Comparison of ENCODE assay signal across 8 cellular contexts in the genomic region with DNA sequence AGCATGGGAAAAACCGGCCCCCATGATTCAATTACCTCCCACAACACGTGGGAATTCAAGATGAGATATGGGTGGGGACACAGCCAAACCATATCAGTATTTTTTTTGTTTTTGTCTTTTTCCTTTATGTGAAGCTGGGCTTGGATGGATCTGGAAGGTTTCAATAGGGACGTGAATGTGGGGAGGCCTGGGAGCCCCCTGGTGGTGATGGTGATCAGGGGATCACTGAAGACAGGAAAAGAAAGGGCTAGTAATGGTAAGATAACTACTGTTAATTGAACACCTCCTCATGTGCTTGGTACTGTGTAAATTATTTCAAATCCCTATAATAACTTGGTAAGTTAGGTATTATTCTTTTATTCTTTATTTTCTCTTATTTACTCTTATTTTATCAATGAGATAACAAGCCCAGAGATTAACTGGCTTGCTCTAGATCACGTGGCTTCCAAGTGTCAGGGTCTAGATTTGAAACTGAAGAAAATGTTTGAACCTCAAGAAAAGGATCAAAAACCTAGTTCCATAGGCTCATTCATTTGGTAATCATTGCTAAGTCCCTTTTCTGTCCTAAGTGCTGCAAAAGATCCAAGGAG.
DNase-seq lines count a peak whose midpoint lies in the region; ATAC-seq and TF ChIP-seq lines count a peak whose summit lies in the region.

No MANE protein-coding gene starts in this region.

- 66 to 73% methylated on average over 4 of the region's 4 CpGs for WGBS in sigmoid colon, 2 donors

- H3K9me3 ChIP-seq in sigmoid colon: no peaks in the 10 kb centered on the region

- TF ChIP-seq CTCF in AG09309 (IDR thresholded peaks at IDR 0.05; ENCODE audit: control insufficient read depth, insufficient read depth, low read depth, low read length, missing control alignments) (peak; percentile 83), GM12873 (IDR thresholded peaks at IDR 0.05; ENCODE audit: insufficient read depth, low read depth, low read length, missing control alignments) (peak; percentile 66), RWPE1 (conservative IDR thresholded peaks at IDR 0.05; ENCODE audit: low read depth) (peak; percentile 20; the same call in 1 of the 2 replicates), fibroblast of mammary gland (conservative IDR thresholded peaks at IDR 0.05; ENCODE audit: control insufficient read depth, insufficient read depth, low read depth, low read length) (peak; percentile 71), sigmoid colon (IDR thresholded peaks at IDR 0.05) (peak; percentile 15 to 60 (median 44))

- no peaks in the 10 kb centered on the region for H3K36me3 ChIP-seq in sigmoid colon

- DNase-seq in AG09309 (ENCODE audit: low read depth) (no peak), RWPE1 (ENCODE audit: low spot score) (no peak), fibroblast of mammary gland (ENCODE audit: low read depth) (peak; percentile 61), sigmoid colon (no peak)

- ATAC-seq in HG02981 (IDR thresholded peaks at IDR 0.05; ENCODE audit: unreplicated experiment) (no peak), GM18519 (IDR thresholded peaks at IDR 0.05; ENCODE audit: low FRiP score, unreplicated experiment) (no peak), HG03469 (IDR thresholded peaks at IDR 0.05; ENCODE audit: unreplicated experiment) (no peak)

- intact Hi-C loops in sigmoid colon (cut with DNase I): loop anchor here (5.0 to 10.0 kb wide), 3 partner anchors 132 to 429 kb away; no protein-coding TSS in a partner anchor

- no peak for TF ChIP-seq POLR2A in sigmoid colon (IDR thresholded peaks at IDR 0.05)

- H3K27me3 ChIP-seq in sigmoid colon: no peaks in the 10 kb centered on the region

- H3K27ac ChIP-seq in RWPE1 (no peak overlapping the region), sigmoid colon (no peak overlapping the region)

- CTCF ChIA-PET in RWPE1 (lab: Yijun Ruan, JAX): interaction anchor here (0.7 kb wide), 1 partner anchor 77 kb away, joined by 3 read pairs; no protein-coding TSS in a partner anchor

- POLR2A ChIA-PET in RWPE1 (lab: Yijun Ruan, JAX; ENCODE audit: low non-redundant PET): no interaction called here

- no peak for TF ChIP-seq EP300 in sigmoid colon (IDR thresholded peaks at IDR 0.05)

- H3K4me1 ChIP-seq in sigmoid colon: peaks cover 3 to 29% (median 25%) of the 10 kb centered on the region in 4 donors

- H3K4me3 ChIP-seq in AG09309 (ENCODE audit: control insufficient read depth, low read depth, low read length) (no peak overlapping the region), fibroblast of mammary gland (ENCODE audit: control insufficient read depth, low read depth, low read length) (no peak overlapping the region), sigmoid colon (no peak overlapping the region)

Comparison
In these comparisons a context has a peak if more than half of its experiments do, and no peak if none do; other contexts are left out.
1. CTCF ChIP-seq: peak in every context shown above with its lines; median percentile 83 in AG09309; 71 in fibroblast of mammary gland; 66 in GM12873; 44 in sigmoid colon; 20 in RWPE1.